Comparison of ENCODE assay signal across 9 cellular contexts in the genomic region with DNA sequence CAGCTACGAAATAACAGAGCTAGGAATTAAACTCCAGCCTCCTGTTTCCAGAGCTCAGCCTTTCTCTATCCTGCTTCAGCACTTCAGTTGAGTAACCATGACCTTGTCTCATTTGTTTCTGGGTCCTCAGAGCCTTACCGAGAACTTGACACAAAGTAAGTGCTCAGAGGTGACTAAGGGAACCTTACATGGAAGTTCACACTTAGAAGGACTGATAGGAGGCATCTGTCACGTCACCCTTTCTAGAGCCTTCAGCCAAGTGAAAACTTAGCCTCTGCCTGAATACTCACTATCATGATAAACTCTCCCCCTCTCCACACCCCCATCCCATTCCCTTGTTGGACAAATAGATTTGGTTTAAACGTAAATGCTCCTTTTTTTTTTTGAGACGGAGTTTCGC.
DNase-seq lines count a peak whose midpoint lies in the region; ATAC-seq and TF ChIP-seq lines count a peak whose summit lies in the region.
"Had no signal": no experiment of that assay in that cellular context is flagged by ENCODE, and none has a peak within 500 bp of the region (broad histone marks: within the 10 kb centered on the region; RNA-seq: fewer than 3 reads in every experiment).

No MANE protein-coding gene starts in this region.

- ATAC-seq in stimulated activated naive CD8-positive, alpha-beta T cell treated with anti-CD3 and anti-CD28 coated beads, Interleukin-15, amount 100 ng/mL, for 72 hours: no peak
- no peak for ATAC-seq in GM21390 (IDR thresholded peaks at IDR 0.05; ENCODE audit: unreplicated experiment)

- H3K9me3 Mint-ChIP-seq in stimulated activated naive CD8-positive, alpha-beta T cell treated with anti-CD3 and anti-CD28 coated beads, Interleukin-15, Interleukin-2, amounts not matched to agents 100 ng/mL and 50 ng/mL, for 24 hours: no peaks in the 10 kb centered on the region
- peaks cover 0 to 5% of the 10 kb centered on the region in 2 donors for H3K9me3 Mint-ChIP-seq in stimulated activated naive CD8-positive, alpha-beta T cell treated with anti-CD3 and anti-CD28 coated beads, Interleukin-15, amount 100 ng/mL, for 72 hours
- H3K9me3 Mint-ChIP-seq in nephron: no peaks in the 10 kb centered on the region

- H3K27ac ChIP-seq in epithelial cell of prostate: peak overlapping the region; percentile 50
- H3K27ac ChIP-seq: WERI-Rb-1 had no signal

- H3K4me3 Mint-ChIP-seq in stimulated activated naive CD8-positive, alpha-beta T cell treated with anti-CD3 and anti-CD28 coated beads, Interleukin-15, Interleukin-2, amounts not matched to agents 100 ng/mL and 50 ng/mL, for 24 hours: peak overlapping the region; percentile 62
- H3K4me3 Mint-ChIP-seq in stimulated activated naive CD8-positive, alpha-beta T cell treated with anti-CD3 and anti-CD28 coated beads, Interleukin-15, amount 100 ng/mL, for 72 hours: no peak overlapping the region
- peak overlapping the region; percentile 86 to 90 (median 88) for H3K4me3 Mint-ChIP-seq in nephron

- no peak for DNase-seq in stimulated activated naive CD8-positive, alpha-beta T cell treated with anti-CD3 and anti-CD28 coated beads, Interleukin-15, amount 100 ng/mL, for 72 hours
- DNase-seq in epithelial cell of prostate (ENCODE audit: low read depth, low spot score): no peak
- DNase-seq in NCI-H187 treated with DMSO at 0.1 percent for 48 hours (lab: John Stamatoyannopoulos, UW): no peak
- DNase-seq in NCI-H446 (lab: John Stamatoyannopoulos, UW): no peak
- DNase-seq in NK-92 treated with Interleukin-12 subunit alpha and Interleukin-12 subunit beta, amount 100 ng/mL, for 24 hours (lab: John Stamatoyannopoulos, UW): no peak
- DNase-seq: WERI-Rb-1 had no signal

- peaks cover 18% of the 10 kb centered on the region for H3K4me1 Mint-ChIP-seq in stimulated activated naive CD8-positive, alpha-beta T cell treated with anti-CD3 and anti-CD28 coated beads, Interleukin-15, Interleukin-2, amounts not matched to agents 100 ng/mL and 50 ng/mL, for 24 hours (ENCODE audit: low read depth)
- peaks cover 21% of the 10 kb centered on the region for H3K4me1 Mint-ChIP-seq in stimulated activated naive CD8-positive, alpha-beta T cell treated with anti-CD3 and anti-CD28 coated beads, Interleukin-15, amount 100 ng/mL, for 72 hours
- H3K4me1 Mint-ChIP-seq in nephron: no peaks in the 10 kb centered on the region

- peaks cover 28% of the 10 kb centered on the region for H3K27me3 Mint-ChIP-seq in stimulated activated naive CD8-positive, alpha-beta T cell treated with anti-CD3 and anti-CD28 coated beads, Interleukin-15, Interleukin-2, amounts not matched to agents 100 ng/mL and 50 ng/mL, for 24 hours
- peaks cover 59% of the 10 kb centered on the region for H3K27me3 Mint-ChIP-seq in stimulated activated naive CD8-positive, alpha-beta T cell treated with anti-CD3 and anti-CD28 coated beads, Interleukin-15, amount 100 ng/mL, for 72 hours
- H3K27me3 Mint-ChIP-seq in nephron (ENCODE audit: low read depth): peaks cover 17% of the 10 kb centered on the region

- no peak for TF ChIP-seq CTCF in nephron (IDR thresholded peaks at IDR 0.05; ENCODE audit: unreplicated experiment in 3 of 3)

- H3K27ac Mint-ChIP-seq in stimulated activated naive CD8-positive, alpha-beta T cell treated with anti-CD3 and anti-CD28 coated beads, Interleukin-15, Interleukin-2, amounts not matched to agents 100 ng/mL and 50 ng/mL, for 24 hours: no peak overlapping the region
- no peak overlapping the region for H3K27ac Mint-ChIP-seq in stimulated activated naive CD8-positive, alpha-beta T cell treated with anti-CD3 and anti-CD28 coated beads, Interleukin-15, amount 100 ng/mL, for 72 hours
- peak overlapping the region; percentile 44 to 95 (median 88) for H3K27ac Mint-ChIP-seq in nephron

- no peaks in the 10 kb centered on the region for H3K36me3 Mint-ChIP-seq in stimulated activated naive CD8-positive, alpha-beta T cell treated with anti-CD3 and anti-CD28 coated beads, Interleukin-15, Interleukin-2, amounts not matched to agents 100 ng/mL and 50 ng/mL, for 24 hours (ENCODE audit: low read depth)
- H3K36me3 Mint-ChIP-seq in nephron (ENCODE audit: low read depth): no peaks in the 10 kb centered on the region

Comparison
In these comparisons a context has a peak if more than half of its experiments do, and no peak if none do; other contexts are left out.
1. H3K4me3 Mint-ChIP-seq: peak in stimulated activated naive CD8-positive, alpha-beta T cell treated with anti-CD3 and anti-CD28 coated beads, Interleukin-15, Interleukin-2, amounts not matched to agents 100 ng/mL and 50 ng/mL, for 24 hours (single experiment) and nephron (3 of 3); none in stimulated activated naive CD8-positive, alpha-beta T cell treated with anti-CD3 and anti-CD28 coated beads, Interleukin-15, amount 100 ng/mL, for 72 hours (0 of 2).
2. H3K27ac Mint-ChIP-seq: peak in nephron (3 of 3); none in stimulated activated naive CD8-positive, alpha-beta T cell treated with anti-CD3 and anti-CD28 coated beads, Interleukin-15, Interleukin-2, amounts not matched to agents 100 ng/mL and 50 ng/mL, for 24 hours (single experiment) and stimulated activated naive CD8-positive, alpha-beta T cell treated with anti-CD3 and anti-CD28 coated beads, Interleukin-15, amount 100 ng/mL, for 72 hours (0 of 2).